ENCODE assay signal across 8 cellular contexts in the genomic region with DNA sequence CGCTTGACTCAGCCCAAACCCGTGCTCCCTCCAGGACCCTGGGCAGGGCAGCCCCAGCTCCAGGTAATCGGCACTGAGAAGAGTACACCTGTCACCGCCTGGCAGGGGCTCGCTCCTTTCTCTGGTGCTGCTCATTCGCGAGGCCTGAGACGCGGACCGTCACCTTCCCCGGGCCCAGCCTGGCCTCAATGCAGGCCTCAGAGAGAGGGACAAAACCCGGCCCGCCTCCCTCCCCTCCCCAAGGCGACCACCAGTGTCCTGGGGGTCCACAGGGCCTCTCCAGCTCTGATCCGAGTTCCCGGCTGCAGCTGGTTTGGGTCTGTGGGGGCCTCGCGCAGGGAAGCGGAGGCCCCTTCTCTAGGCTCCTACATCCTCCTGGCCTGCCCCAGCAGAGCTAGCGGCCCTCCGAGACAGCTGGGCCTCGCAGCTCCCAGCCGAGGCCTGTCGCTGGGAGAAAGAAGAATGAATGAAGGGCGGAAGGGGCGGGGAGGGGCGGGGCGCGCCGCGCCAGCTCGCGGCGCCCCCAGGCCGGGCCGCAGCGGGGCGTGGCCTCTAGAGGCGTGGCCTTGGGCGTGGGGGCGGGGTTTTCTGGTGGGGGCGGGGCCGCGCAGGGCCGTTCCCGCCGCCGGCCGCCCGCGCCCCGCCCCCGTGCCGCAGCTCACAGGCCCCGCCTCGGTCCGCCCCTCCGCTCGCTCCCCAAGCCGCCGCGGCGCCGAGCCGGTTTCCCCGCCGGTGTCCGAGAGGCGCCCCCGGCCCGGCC. TPM values are rescaled to one million over a fixed set of nuclear protein-coding genes. Genes with fewer than 3 reads are reported as not detected.
A peak's percentile ranks its signal among the peaks of the same experiment; 100 is the strongest.
DNase-seq lines count a peak whose midpoint lies in the region; ATAC-seq and TF ChIP-seq lines count a peak whose summit lies in the region.

Gene LIMK1 (plus strand): TSS at position 688 of the 760 bp plus-strand sequence. CDS start 187 bp downstream, outside the sequence.

- peak within 1 kb of the TSS; percentile 89 for H3K27ac Mint-ChIP-seq in activated CD4-positive, alpha-beta T cell treated with anti-CD3 and anti-CD28 coated beads, Interleukin-2, amount 10 ng/mL, durations not matched to agents 24 days and 14 days

- DNase-seq in AG04450 (ENCODE audit: low read depth, low spot score) (peak; percentile 42), NCI-H460 (ENCODE audit: extremely low read depth, low read depth) (peak; percentile 71), coronary artery (ENCODE audit: low spot score) (no peak), left kidney (ENCODE audit: low read depth, low spot score) (peak; percentile 93)
- DNase-seq in activated CD4-positive, alpha-beta T cell treated with anti-CD3 and anti-CD28 coated beads, Interleukin-2, amount 10 ng/mL, durations not matched to agents 24 days and 14 days: peak; percentile 96
- DNase-seq in stimulated activated CD4-positive, alpha-beta T cell treated with anti-CD3 and anti-CD28 coated beads, Interleukin-1b, Interleukin-23, amount 100 ng/mL, for 4 hours (ENCODE audit: low read depth in 2 of 2): peak; percentile 75 to 81

- CTCF ChIA-PET in AG04450 (lab: Charles Lee): interaction anchor here (0.7 to 1.2 kb wide), 2 partner anchors 11 to 15 kb away, joined by 3 to 4 read pairs; no protein-coding TSS in a partner anchor

- POLR2A ChIA-PET in AG04450 (lab: Yijun Ruan, JAX): interaction anchor here (0.5 to 1.6 kb wide), 9 partner anchors 10 to 225 kb away, joined by 3 to 10 read pairs (median 4); no protein-coding TSS in a partner anchor

- no peaks in the 10 kb centered on the region for H3K27me3 ChIP-seq in AG04450 (ENCODE audit: control insufficient read depth, insufficient read depth, low read length)

- TF ChIP-seq CTCF in AG04450 (IDR thresholded peaks at IDR 0.05; ENCODE audit: low read depth, low read length): no peak
- TF ChIP-seq CTCF in coronary artery (IDR thresholded peaks at IDR 0.05): no peak

- H3K27me3 Mint-ChIP-seq in activated CD4-positive, alpha-beta T cell treated with anti-CD3 and anti-CD28 coated beads, Interleukin-2, amount 10 ng/mL, durations not matched to agents 24 days and 14 days: no peaks in the 10 kb centered on the region

- H3K4me3 ChIP-seq in AG04450 (ENCODE audit: low read depth, low read length) (peak within 1 kb of the TSS; percentile 69), coronary artery (peak within 1 kb of the TSS; percentile 76)

- no peaks in the 10 kb centered on the region for H3K9me3 Mint-ChIP-seq in activated CD4-positive, alpha-beta T cell treated with anti-CD3 and anti-CD28 coated beads, Interleukin-2, amount 10 ng/mL, durations not matched to agents 24 days and 14 days

- H3K27ac ChIP-seq in AG04450 (ENCODE audit: low read depth, low read length): peak within 1 kb of the TSS; percentile 73
- H3K27ac ChIP-seq in coronary artery: peak within 1 kb of the TSS; percentile 35 to 68

- peaks cover 5% of the 10 kb centered on the region for H3K36me3 Mint-ChIP-seq in activated CD4-positive, alpha-beta T cell treated with anti-CD3 and anti-CD28 coated beads, Interleukin-2, amount 10 ng/mL, durations not matched to agents 24 days and 14 days (ENCODE audit: low read depth)

- peaks cover 17% of the 10 kb centered on the region for H3K4me1 Mint-ChIP-seq in activated CD4-positive, alpha-beta T cell treated with anti-CD3 and anti-CD28 coated beads, Interleukin-2, amount 10 ng/mL, durations not matched to agents 24 days and 14 days

- peak within 1 kb of the TSS; percentile 87 for H3K4me3 Mint-ChIP-seq in activated CD4-positive, alpha-beta T cell treated with anti-CD3 and anti-CD28 coated beads, Interleukin-2, amount 10 ng/mL, durations not matched to agents 24 days and 14 days

- H3K9me3 ChIP-seq in AG04450 (ENCODE audit: control insufficient read depth, insufficient read depth, low read length): no peaks in the 10 kb centered on the region; the same call in 1 of the 2 replicates

- ATAC-seq in GM18907 (IDR thresholded peaks at IDR 0.05; ENCODE audit: unreplicated experiment): peak; percentile 65
- peak; percentile 66 for ATAC-seq in HG03135 (IDR thresholded peaks at IDR 0.05; ENCODE audit: unreplicated experiment)

- intact Hi-C loops in activated CD4-positive, alpha-beta T cell treated with anti-CD3 and anti-CD28 coated beads, Interleukin-2, amount 10 ng/mL, durations not matched to agents 24 days and 14 days (cut with micrococcal nuclease): loop anchor here (1.0 to 5.0 kb wide), 5 partner anchors 11 to 369 kb away; partner anchors contain the start of genes EIF4H, GTF2IRD1 and RFC2

RNA-seq across cellular contexts. Expression of gene LIMK1, which starts in this region (rescaled TPM):
- 33.0 and 52.8 TPM in 2 replicates for polyA plus RNA-seq in AG04450 (2011; rRNA removed)
- 62.0 and 83.4 TPM in 2 replicates for polyA minus RNA-seq in AG04450 (2011; rRNA and poly(A)+ RNA removed)
- 24.3 and 24.5 TPM in 2 replicates for total RNA-seq in NCI-H460 (2014; rRNA removed; shearing (Covaris generic))
- 26.9 and 36.1 TPM in 2 replicates for polyA plus RNA-seq in NCI-H460 (2014; cell fraction: nucleus; rRNA removed)
- total RNA-seq in activated CD4-positive, alpha-beta T cell treated with anti-CD3 and anti-CD28 coated beads, Interleukin-2, amount 10 ng/mL, durations not matched to agents 24 days and 14 days: 25.3 and 26.3 TPM in 2 replicates
